Comparison of ENCODE assay signal across 12 cellular contexts in genomic region chrX:39984191-39984956, GRCh38.
DNase-seq lines count a peak whose midpoint lies in the region; ATAC-seq, FAIRE-seq and TF ChIP-seq lines count a peak whose summit lies in the region.
"Had no signal": no experiment of that assay in that cellular context is flagged by ENCODE, and none has a peak within 500 bp of the region (broad histone marks: within the 10 kb centered on the region; RNA-seq: fewer than 3 reads in every experiment).

No MANE protein-coding gene starts in this region.

- no peak overlapping the region for H3K4me3 Mint-ChIP-seq in Caco-2 (ENCODE audit: unreplicated experiment)
- H3K4me3 Mint-ChIP-seq: naive B cell had no signal

- peaks cover 6% of the 10 kb centered on the region for H3K36me3 Mint-ChIP-seq in Caco-2 (ENCODE audit: insufficient read depth, unreplicated experiment)
- H3K36me3 Mint-ChIP-seq: naive B cell had no signal

- no peaks in the 10 kb centered on the region for H3K9me3 ChIP-seq in Caco-2
- H3K9me3 ChIP-seq: tibial nerve had no signal

- H3K4me1 ChIP-seq in Caco-2: peaks cover 7% of the 10 kb centered on the region; the same call in 1 of the 2 replicates

- no TSS peak for BruUV-seq in Caco-2 (replicated peaks; lab: Mats Ljungman, UMichigan)

- no peak for FAIRE-seq in bronchial epithelial cell (lab: Jason Lieb, UNC)

- H3K9me3 Mint-ChIP-seq in Caco-2 (ENCODE audit: unreplicated experiment): no peaks in the 10 kb centered on the region

- H3K27me3 Mint-ChIP-seq in Caco-2 (ENCODE audit: insufficient read depth, unreplicated experiment): no peaks in the 10 kb centered on the region

- no peak for ATAC-seq in GM19035 (IDR thresholded peaks at IDR 0.05; ENCODE audit: unreplicated experiment)

- TF ChIP-seq CTCF in Caco-2 (IDR thresholded peaks at IDR 0.05; ENCODE audit: insufficient read depth in 1 of 2, low read depth in 1 of 2, low read length in 1 of 2, severe bottlenecking in 1 of 2, unreplicated experiment in 1 of 2) (no peak), bronchial epithelial cell (IDR thresholded peaks at IDR 0.05; ENCODE audit: insufficient read depth, low read length, severe bottlenecking) (peak; percentile 10)

- no peaks in the 10 kb centered on the region for H3K4me1 Mint-ChIP-seq in Caco-2 (ENCODE audit: low read depth, unreplicated experiment)
- H3K4me1 Mint-ChIP-seq: naive B cell had no signal

- CTCF ChIA-PET in Caco-2 (lab: Charles Lee): no interaction called here

- peak; percentile 14 to 41 for DNase-seq in Caco-2
- DNase-seq in LHCN-M2 (ENCODE audit: low read depth): peak; percentile 93
- peak; percentile 53 for DNase-seq in bronchial epithelial cell (ENCODE audit: low read depth)
- peak; percentile 94 for DNase-seq in myocyte (ENCODE audit: low read depth)
- DNase-seq in DMS153 treated with DMSO at 0.1 percent for 48 hours (lab: John Stamatoyannopoulos, UW; ENCODE audit: unreplicated experiment): no peak
- DNase-seq in KG1 (lab: John Stamatoyannopoulos, UW): no peak
- no peak for DNase-seq in activated CD8-positive, alpha-beta memory T cell treated with anti-CD3 and anti-CD28 coated beads, Interleukin-2, amount 50 U/mL, for 4 hours
- DNase-seq: activated CD4-positive, alpha-beta T cell treated with anti-CD3 and anti-CD28 coated beads, Interleukin-2, amount 50 U/mL, for 4 hours; naive B cell; NCI-H1105 treated with DMSO at 0.1 percent for 48 hours had no signal

- no peak overlapping the region for H3K27ac Mint-ChIP-seq in Caco-2 (ENCODE audit: unreplicated experiment)

- POLR2A ChIA-PET in Caco-2 (lab: Charles Lee): interaction anchor here (0.5 kb wide), 1 partner anchor 9 kb away, joined by 11 read pairs; no protein-coding TSS in a partner anchor

- H3K27me3 ChIP-seq in Caco-2 (replicated peaks; ENCODE audit: control insufficient read depth, insufficient read depth, low read length): no peaks in the 10 kb centered on the region
- no peaks in the 10 kb centered on the region for H3K27me3 ChIP-seq in bronchial epithelial cell (ENCODE audit: control insufficient read depth, insufficient read depth, low read length)
- H3K27me3 ChIP-seq: tibial nerve had no signal

- H3K36me3 ChIP-seq in Caco-2 (ENCODE audit: control insufficient read depth, insufficient read depth, low read length): no peaks in the 10 kb centered on the region
- no peaks in the 10 kb centered on the region for H3K36me3 ChIP-seq in bronchial epithelial cell (ENCODE audit: control insufficient read depth, insufficient read depth, low read length)
- H3K36me3 ChIP-seq: tibial nerve had no signal

- intact Hi-C loops in Caco-2 (cut with micrococcal nuclease; ENCODE audit: unreplicated experiment): no loop called here

- H3K4me3 ChIP-seq in Caco-2 (ENCODE audit: low read depth, low read length) (no peak overlapping the region), bronchial epithelial cell (ENCODE audit: low read depth, low read length) (no peak overlapping the region)
- H3K4me3 ChIP-seq: tibial nerve had no signal

Comparison
In these comparisons a context has a peak if more than half of its experiments do, and no peak if none do; other contexts are left out.
1. DNase-seq: peak in Caco-2 (2 of 2), LHCN-M2 (single experiment), bronchial epithelial cell (single experiment) and myocyte (single experiment); none in DMS153 treated with DMSO at 0.1 percent for 48 hours (single experiment), KG1 (single experiment) and activated CD8-positive, alpha-beta memory T cell treated with anti-CD3 and anti-CD28 coated beads, Interleukin-2, amount 50 U/mL, for 4 hours (single experiment).